21 cellular contexts compared by ENCODE assay signal in the genomic region with DNA sequence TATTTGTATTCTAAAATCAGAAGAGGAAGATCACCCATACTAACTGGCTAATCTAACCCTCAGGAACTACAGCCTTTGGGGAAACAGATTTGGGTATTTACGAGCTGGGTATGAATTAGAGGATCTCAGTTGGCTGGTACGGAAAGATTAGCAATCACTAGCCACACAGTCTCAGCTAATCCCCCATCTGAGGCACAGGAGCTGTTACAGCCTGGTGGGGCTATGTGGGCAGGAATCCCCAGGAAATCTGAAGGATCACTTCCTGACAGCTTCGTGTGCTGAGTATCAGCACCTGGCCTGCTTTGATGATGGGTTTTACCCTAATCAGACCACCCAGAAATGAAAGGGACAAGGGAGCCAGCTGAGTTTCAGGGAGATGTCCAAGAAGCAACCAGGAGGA.
"Had no signal": no experiment of that assay in that cellular context is flagged by ENCODE, and none has a peak within 500 bp of the region (broad histone marks: within the 10 kb centered on the region; RNA-seq: fewer than 3 reads in every experiment).

No MANE protein-coding gene starts in this region.

- DNase-seq: activated CD4-positive, alpha-beta T cell treated with anti-CD3 and anti-CD28 coated beads, Interleukin-2, amount 50 U/mL, for 1 hour; activated CD8-positive, alpha-beta memory T cell treated with anti-CD3 and anti-CD28 coated beads for 24 hours; activated naive CD8-positive, alpha-beta T cell treated with anti-CD3 and anti-CD28 coated beads, Interleukin-2, amount 10 ng/mL, durations not matched to agents 7 days and 5 days; anterior cingulate cortex; brain microvascular endothelial cell; cortex of kidney; effector CD8-positive, alpha-beta T cell; foreskin melanocyte; head of caudate nucleus; naive thymus-derived CD4-positive, alpha-beta T cell; posterior cingulate gyrus; retina; stimulated activated CD4-positive, alpha-beta T cell treated with anti-CD3 and anti-CD28 coated beads, Interleukin-15, amount 100 ng/mL, for 24 hours; stimulated activated CD4-positive, alpha-beta T cell treated with anti-CD3 and anti-CD28 coated beads, Interleukin-4, amount 100 ng/mL, for 1 hour; trophoblast cell had no signal

- H3K27me3 Mint-ChIP-seq: central memory CD8-positive, alpha-beta T cell; naive thymus-derived CD4-positive, alpha-beta T cell; stimulated activated naive CD8-positive, alpha-beta T cell treated with anti-CD3 and anti-CD28 coated beads, Interleukin-15, Interleukin-2, amounts not matched to agents 100 ng/mL and 50 ng/mL, for 24 hours had no signal

- H3K27me3 ChIP-seq: brain microvascular endothelial cell, suprapubic skin had no signal

- H3K9me3 Mint-ChIP-seq: activated naive CD8-positive, alpha-beta T cell treated with anti-CD3 and anti-CD28 coated beads, Interleukin-2, amount 10 ng/mL, durations not matched to agents 7 days and 5 days; activated T-helper 1 cell treated with anti-CD3 and anti-CD28 coated beads, Interleukin-12 subunit alpha, Interleukin-12 subunit beta, Interleukin-2, Interleukin-4 antibody, amounts not matched to agents 30 ng/mL and 10 ng/mL and 1 ng/mL, durations not matched to agents 14 hours and 24 hours and 36 hours; central memory CD8-positive, alpha-beta T cell; stimulated activated naive CD8-positive, alpha-beta T cell treated with anti-CD3 and anti-CD28 coated beads, Interleukin-15, Interleukin-2, amounts not matched to agents 100 ng/mL and 50 ng/mL, for 24 hours; T-helper 1 cell treated with Interleukin-12 subunit alpha and Interleukin-12 subunit beta and Interleukin-4 antibody, amounts not matched to agents 30 μg/mL and 1 μg/mL, for 36 hours had no signal

- H3K27ac Mint-ChIP-seq: activated naive CD8-positive, alpha-beta T cell treated with anti-CD3 and anti-CD28 coated beads, Interleukin-2, amount 10 ng/mL, durations not matched to agents 7 days and 5 days; activated T-helper 1 cell treated with anti-CD3 and anti-CD28 coated beads, Interleukin-12 subunit alpha, Interleukin-12 subunit beta, Interleukin-2, Interleukin-4 antibody, amounts not matched to agents 30 ng/mL and 10 ng/mL and 1 ng/mL, durations not matched to agents 14 hours and 24 hours and 36 hours; naive thymus-derived CD4-positive, alpha-beta T cell; stimulated activated naive CD8-positive, alpha-beta T cell treated with anti-CD3 and anti-CD28 coated beads, Interleukin-15, Interleukin-2, amounts not matched to agents 100 ng/mL and 50 ng/mL, for 24 hours; T-helper 1 cell treated with Interleukin-12 subunit alpha and Interleukin-12 subunit beta and Interleukin-4 antibody, amounts not matched to agents 30 μg/mL and 1 μg/mL, for 36 hours had no signal

- H3K4me3 ChIP-seq: lung, suprapubic skin had no signal

- ATAC-seq: naive thymus-derived CD4-positive, alpha-beta T cell had no signal

- H3K9me3 ChIP-seq: suprapubic skin had no signal

- H3K4me3 Mint-ChIP-seq: activated naive CD8-positive, alpha-beta T cell treated with anti-CD3 and anti-CD28 coated beads, Interleukin-2, amount 10 ng/mL, durations not matched to agents 7 days and 5 days; activated T-helper 1 cell treated with anti-CD3 and anti-CD28 coated beads, Interleukin-12 subunit alpha, Interleukin-12 subunit beta, Interleukin-2, Interleukin-4 antibody, amounts not matched to agents 30 ng/mL and 10 ng/mL and 1 ng/mL, durations not matched to agents 14 hours and 24 hours and 36 hours; central memory CD8-positive, alpha-beta T cell; naive thymus-derived CD4-positive, alpha-beta T cell; stimulated activated naive CD8-positive, alpha-beta T cell treated with anti-CD3 and anti-CD28 coated beads, Interleukin-15, Interleukin-2, amounts not matched to agents 100 ng/mL and 50 ng/mL, for 24 hours; T-helper 1 cell treated with Interleukin-12 subunit alpha and Interleukin-12 subunit beta and Interleukin-4 antibody, amounts not matched to agents 30 μg/mL and 1 μg/mL, for 36 hours had no signal

- H3K36me3 ChIP-seq: brain microvascular endothelial cell, suprapubic skin had no signal

- H3K4me1 Mint-ChIP-seq: central memory CD8-positive, alpha-beta T cell; naive thymus-derived CD4-positive, alpha-beta T cell had no signal

- H3K36me3 Mint-ChIP-seq: activated naive CD8-positive, alpha-beta T cell treated with anti-CD3 and anti-CD28 coated beads, Interleukin-2, amount 10 ng/mL, durations not matched to agents 7 days and 5 days had no signal

- H3K4me1 ChIP-seq: suprapubic skin had no signal

- H3K27ac ChIP-seq: brain microvascular endothelial cell, suprapubic skin had no signal
